1 cellular context compared by ENCODE assay signal in genomic region chr11:44399968-44400367, GRCh38.
TF ChIP-seq lines count a peak whose summit lies in the region.

No MANE protein-coding gene starts in this region.

TF ChIP-seq in GM23338, 12 proteins besides CTCF, POLR2A, EP300 and RAD21 (continued from another document):
- TF ChIP-seq REST (IDR thresholded peaks at IDR 0.05; ENCODE audit: unreplicated experiment): no peak
